1 cellular context compared by ENCODE assay signal in the genomic region with DNA sequence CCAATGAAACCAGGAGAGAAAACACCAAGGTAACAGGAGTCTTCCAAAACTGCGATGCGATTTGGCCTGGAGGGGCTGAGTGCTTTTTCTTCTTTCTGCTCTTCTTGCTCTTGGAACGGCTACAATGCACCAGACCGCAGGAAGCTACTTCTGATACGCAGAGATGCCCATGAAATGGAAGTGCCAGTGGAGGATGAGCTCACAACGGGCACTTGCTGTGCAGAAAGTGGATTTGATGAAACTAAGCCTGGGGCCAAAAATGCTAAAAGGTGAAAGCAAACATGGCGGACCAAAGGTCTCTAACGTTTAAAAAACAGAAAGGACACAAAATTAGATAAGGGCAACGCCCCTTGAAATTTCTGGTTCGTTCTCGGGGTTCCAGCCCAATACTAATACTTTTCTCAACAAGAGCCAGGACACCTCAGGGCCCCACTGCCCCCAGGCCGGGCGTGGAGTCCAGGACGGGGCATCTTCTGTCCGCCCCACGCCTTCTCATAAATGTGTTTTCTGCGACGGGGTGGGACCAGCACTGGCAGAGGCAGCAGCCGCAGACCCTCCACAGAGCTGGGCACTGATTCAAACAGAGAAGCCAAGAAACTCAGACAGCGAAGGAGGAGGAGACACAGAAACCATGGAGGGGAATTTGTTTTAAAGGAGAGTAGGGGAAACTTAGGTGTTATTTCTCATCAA.
TF ChIP-seq lines count a peak whose summit lies in the region.

No MANE protein-coding gene starts in this region.

TF ChIP-seq in GM23338, 12 proteins besides CTCF, POLR2A, EP300 and RAD21 (continued from another document):
- TF ChIP-seq, protein P1, sequence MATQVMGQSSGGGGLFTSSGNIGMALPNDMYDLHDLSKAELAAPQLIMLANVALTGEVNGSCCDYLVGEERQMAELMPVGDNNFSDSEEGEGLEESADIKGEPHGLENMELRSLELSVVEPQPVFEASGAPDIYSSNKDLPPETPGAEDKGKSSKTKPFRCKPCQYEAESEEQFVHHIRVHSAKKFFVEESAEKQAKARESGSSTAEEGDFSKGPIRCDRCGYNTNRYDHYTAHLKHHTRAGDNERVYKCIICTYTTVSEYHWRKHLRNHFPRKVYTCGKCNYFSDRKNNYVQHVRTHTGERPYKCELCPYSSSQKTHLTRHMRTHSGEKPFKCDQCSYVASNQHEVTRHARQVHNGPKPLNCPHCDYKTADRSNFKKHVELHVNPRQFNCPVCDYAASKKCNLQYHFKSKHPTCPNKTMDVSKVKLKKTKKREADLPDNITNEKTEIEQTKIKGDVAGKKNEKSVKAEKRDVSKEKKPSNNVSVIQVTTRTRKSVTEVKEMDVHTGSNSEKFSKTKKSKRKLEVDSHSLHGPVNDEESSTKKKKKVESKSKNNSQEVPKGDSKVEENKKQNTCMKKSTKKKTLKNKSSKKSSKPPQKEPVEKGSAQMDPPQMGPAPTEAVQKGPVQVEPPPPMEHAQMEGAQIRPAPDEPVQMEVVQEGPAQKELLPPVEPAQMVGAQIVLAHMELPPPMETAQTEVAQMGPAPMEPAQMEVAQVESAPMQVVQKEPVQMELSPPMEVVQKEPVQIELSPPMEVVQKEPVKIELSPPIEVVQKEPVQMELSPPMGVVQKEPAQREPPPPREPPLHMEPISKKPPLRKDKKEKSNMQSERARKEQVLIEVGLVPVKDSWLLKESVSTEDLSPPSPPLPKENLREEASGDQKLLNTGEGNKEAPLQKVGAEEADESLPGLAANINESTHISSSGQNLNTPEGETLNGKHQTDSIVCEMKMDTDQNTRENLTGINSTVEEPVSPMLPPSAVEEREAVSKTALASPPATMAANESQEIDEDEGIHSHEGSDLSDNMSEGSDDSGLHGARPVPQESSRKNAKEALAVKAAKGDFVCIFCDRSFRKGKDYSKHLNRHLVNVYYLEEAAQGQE (IDR thresholded peaks at IDR 0.05; ENCODE audit: unreplicated experiment), result no peak
- TF ChIP-seq ZNF331 (CRISPR knock-in tag; IDR thresholded peaks at IDR 0.05; ENCODE audit: low read depth) (no peak), JUNB (IDR thresholded peaks at IDR 0.05; ENCODE audit: unreplicated experiment) (no peak), EZH2 (IDR thresholded peaks at IDR 0.05; ENCODE audit: low read depth, unreplicated experiment) (no peak)
